ENCODE assay signal across 12 cellular contexts in the genomic region with DNA sequence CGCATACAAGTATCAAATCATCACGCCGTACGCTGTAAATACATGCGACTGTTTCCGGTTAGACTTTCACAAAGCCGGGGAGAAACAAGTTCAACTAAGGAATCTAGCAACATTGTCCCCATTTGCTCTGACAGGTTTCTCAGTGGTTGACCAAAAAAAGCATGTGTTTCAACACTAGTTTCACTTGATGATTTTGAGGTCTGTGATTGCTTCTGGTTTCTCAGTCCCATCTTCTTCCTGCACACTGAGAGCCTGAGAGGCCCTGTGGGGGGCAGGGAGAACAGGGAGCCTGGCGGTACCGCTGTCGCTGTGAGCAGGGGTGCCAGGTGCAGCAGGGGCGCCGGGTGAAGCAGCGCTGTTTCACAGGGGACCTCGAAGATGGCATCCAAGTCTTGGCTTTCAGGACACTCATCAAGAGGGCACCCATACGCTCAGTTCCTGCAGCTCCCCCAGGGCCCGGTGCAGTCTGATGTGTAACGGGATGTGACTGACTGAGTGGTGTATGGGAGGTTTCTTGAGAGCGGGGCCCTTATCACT.
DNase-seq lines count a peak whose midpoint lies in the region; ATAC-seq and TF ChIP-seq lines count a peak whose summit lies in the region.
"Had no signal": no experiment of that assay in that cellular context is flagged by ENCODE, and none has a peak within 500 bp of the region (broad histone marks: within the 10 kb centered on the region; RNA-seq: fewer than 3 reads in every experiment).

No MANE protein-coding gene starts in this region.

- H3K79me2 ChIP-seq in DND-41 (ENCODE audit: insufficient read depth, low read length): peaks cover 26% of the 10 kb centered on the region

- H3K27ac ChIP-seq in DND-41 (ENCODE audit: low read length): no peak overlapping the region; the same call in 1 of the 2 replicates
- H3K27ac ChIP-seq: vagina had no signal

- no peaks in the 10 kb centered on the region for H3K9me3 ChIP-seq in DND-41 (ENCODE audit: insufficient read depth, low read length, severe bottlenecking)
- no peaks in the 10 kb centered on the region for H3K9me3 ChIP-seq in T-helper 17 cell (ENCODE audit: control insufficient read depth, low read length, poor library complexity, severe bottlenecking)
- H3K9me3 ChIP-seq: mucosa of descending colon, vagina had no signal

- H3K9ac ChIP-seq in DND-41 (ENCODE audit: low read depth, low read length): no peak overlapping the region

- H3K36me3 Mint-ChIP-seq in CD14-positive monocyte (peaks cover 65 to 83% of the 10 kb centered on the region in 2 donors), T-helper 17 cell (ENCODE audit: low read depth) (peaks cover 4% of the 10 kb centered on the region), immature natural killer cell (peaks cover 0 to 24% (median 13%) of the 10 kb centered on the region in 3 donors)

- peaks cover 77% of the 10 kb centered on the region for H4K20me1 ChIP-seq in DND-41 (ENCODE audit: insufficient read depth, low read length)

- H2AFZ ChIP-seq in DND-41 (ENCODE audit: low read depth, low read length): no peak overlapping the region

- peaks cover 92% of the 10 kb centered on the region for H3K36me3 ChIP-seq in DND-41 (ENCODE audit: insufficient read depth, low read length)

- H3K4me2 ChIP-seq in DND-41 (ENCODE audit: insufficient read depth, low read length): no peak overlapping the region

- H3K27ac Mint-ChIP-seq in CD14-positive monocyte (peak overlapping the region in 6 of 7 donors; percentile 31 to 78 (median 44)), T-helper 17 cell (peak overlapping the region; percentile 90), immature natural killer cell (peak overlapping the region in 2 of 6 donors; percentile 24 to 27)
- H3K27ac Mint-ChIP-seq: B cell had no signal

- ATAC-seq in DND-41 (ENCODE audit: insufficient read depth, low read depth) (peak; percentile 28), T-helper 17 cell (peak; percentile 54), GM18870 (IDR thresholded peaks at IDR 0.05; ENCODE audit: unreplicated experiment) (no peak)
- ATAC-seq: mucosa of descending colon had no signal

- TF ChIP-seq CTCF in CD14-positive monocyte (IDR thresholded peaks at IDR 0.05): no peak
- no peak for TF ChIP-seq CTCF in DND-41 (IDR thresholded peaks at IDR 0.05; ENCODE audit: borderline replicate concordance, extremely low read depth, low read length, poor library complexity, severe bottlenecking)

- H3K4me1 Mint-ChIP-seq in CD14-positive monocyte (peaks cover 51% of the 10 kb centered on the region), T-helper 17 cell (peaks cover 35% of the 10 kb centered on the region), immature natural killer cell (peaks cover 36 to 38% of the 10 kb centered on the region in 2 donors)
- H3K4me1 Mint-ChIP-seq: B cell had no signal

- no peaks in the 10 kb centered on the region for H3K27me3 ChIP-seq in DND-41 (ENCODE audit: insufficient read depth, low read length, poor library complexity)
- H3K27me3 ChIP-seq: vagina had no signal

- no peak for DNase-seq in CD14-positive monocyte (ENCODE audit: low spot score)
- DNase-seq in DND-41: peak; percentile 43
- no peak for DNase-seq in T-helper 17 cell
- peak; percentile 36 to 59 (median 50) for DNase-seq in immature natural killer cell
- DNase-seq in NCI-H2081 (lab: John Stamatoyannopoulos, UW): no peak
- DNase-seq in OCI-M2 (lab: John Stamatoyannopoulos, UW; ENCODE audit: unreplicated experiment): no peak
- no peak for DNase-seq in NCI-H1417 (lab: John Stamatoyannopoulos, UW)
- DNase-seq: mucosa of descending colon, NCI-H1048 had no signal

- peaks cover 0 to 2% (median 0%) of the 10 kb centered on the region in 3 donors for H3K27me3 Mint-ChIP-seq in CD14-positive monocyte (ENCODE audit: low read depth in 3 of 3)
- no peaks in the 10 kb centered on the region for H3K27me3 Mint-ChIP-seq in T-helper 17 cell
- peaks cover 12 to 23% (median 21%) of the 10 kb centered on the region in 3 donors for H3K27me3 Mint-ChIP-seq in immature natural killer cell (ENCODE audit: low read depth in 3 of 3)
- H3K27me3 Mint-ChIP-seq: B cell had no signal

- H3K4me3 ChIP-seq in DND-41 (ENCODE audit: low read depth in 1 of 2, low read length in 2 of 2): no peak overlapping the region
- H3K4me3 ChIP-seq: mucosa of descending colon, vagina had no signal

- intact Hi-C loops in CD14-positive monocyte (cut with micrococcal nuclease): no loop called here

- no peaks in the 10 kb centered on the region for H3K4me1 ChIP-seq in DND-41 (ENCODE audit: insufficient read depth, low read length)

- H3K4me3 Mint-ChIP-seq in CD14-positive monocyte (peak overlapping the region; percentile 39 to 58), T-helper 17 cell (peak overlapping the region; percentile 79), immature natural killer cell (peak overlapping the region in 4 of 5 donors; percentile 31 to 56 (median 50))
- H3K4me3 Mint-ChIP-seq: B cell had no signal

- H3K9me3 Mint-ChIP-seq in CD14-positive monocyte (peaks cover 0 to 1% (median 0%) of the 10 kb centered on the region in 7 donors), immature natural killer cell (no peaks in the 10 kb centered on the region)

Comparison
In these comparisons a context has a peak if more than half of its experiments do, and no peak if none do; other contexts are left out.
1. DNase-seq: peak in DND-41 (single experiment) and immature natural killer cell (3 of 3); none in CD14-positive monocyte (single experiment), T-helper 17 cell (0 of 3), NCI-H2081 (0 of 2), OCI-M2 (single experiment) and NCI-H1417 (0 of 3).
2. Peak in every context shown above with its lines, with median percentiles within 50 percentile points of each other: H3K4me3 Mint-ChIP-seq.